In the genomic region with DNA sequence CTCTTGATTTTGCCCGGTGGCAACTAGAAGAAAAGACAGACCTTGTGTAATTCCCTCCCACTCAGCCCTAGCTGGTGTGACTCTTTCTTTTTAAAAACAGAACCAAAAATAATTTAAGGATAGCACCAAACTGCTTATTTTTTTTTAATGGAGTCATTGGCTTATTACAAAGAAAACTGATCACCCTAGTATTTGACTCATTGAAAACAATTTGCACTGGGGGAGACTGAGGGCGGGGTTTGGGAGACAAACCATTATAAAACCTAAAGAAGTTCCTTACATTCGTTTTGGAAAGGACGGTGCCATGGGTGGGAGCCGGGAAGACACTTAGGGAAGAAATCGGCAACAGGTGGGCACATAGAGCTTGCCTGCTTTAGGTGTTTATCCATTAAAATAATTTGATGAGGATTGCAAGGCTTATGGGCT, we compare ENCODE assay signal across 15 cellular contexts. TPM values are rescaled to one million over a fixed set of nuclear protein-coding genes. Genes with fewer than 3 reads are reported as not detected.
DNase-seq lines count a peak whose midpoint lies in the region; ATAC-seq, FAIRE-seq and TF ChIP-seq lines count a peak whose summit lies in the region.
"Had no signal": no experiment of that assay in that cellular context is flagged by ENCODE, and none has a peak within 500 bp of the region (broad histone marks: within the 10 kb centered on the region; RNA-seq: fewer than 3 reads in every experiment).

No MANE protein-coding gene starts in this region.

- H3K27ac Mint-ChIP-seq in activated CD8-positive, alpha-beta T cell treated with anti-CD3 and anti-CD28 coated beads, Interleukin-2, amount 10 ng/mL, durations not matched to agents 7 days and 5 days = no peak overlapping the region
- H3K27ac Mint-ChIP-seq in activated CD8-positive, alpha-beta T cell treated with anti-CD3 and anti-CD28 coated beads for 36 hours = no peak overlapping the region
- H3K27ac Mint-ChIP-seq: activated naive CD4-positive, alpha-beta T cell treated with anti-CD3 and anti-CD28 coated beads for 36 hours had no signal

- intact Hi-C loops in activated CD8-positive, alpha-beta T cell treated with anti-CD3 and anti-CD28 coated beads for 36 hours (cut with micrococcal nuclease) = no loop called here
- intact Hi-C loops in lower lobe of right lung (cut with DNase I) = no loop called here

- FAIRE-seq in HTR-8/SVneo (lab: Jason Lieb, UNC) = no peak

- ATAC-seq in activated CD8-positive, alpha-beta T cell treated with anti-CD3 and anti-CD28 coated beads, Interleukin-2, amount 10 ng/mL, durations not matched to agents 7 days and 5 days = no peak
- no peak for ATAC-seq in activated CD8-positive, alpha-beta T cell treated with anti-CD3 and anti-CD28 coated beads for 36 hours
- no peak for ATAC-seq in lower lobe of right lung
- ATAC-seq: left cardiac atrium had no signal

- no peak overlapping the region for H2AFZ ChIP-seq in neuron (ENCODE audit: low read depth, low read length)

- no peak for TF ChIP-seq CTCF in activated CD8-positive, alpha-beta T cell treated with anti-CD3 and anti-CD28 coated beads for 36 hours (IDR thresholded peaks at IDR 0.05)
- TF ChIP-seq CTCF in coronary artery (IDR thresholded peaks at IDR 0.05) (no peak), lower lobe of right lung (IDR thresholded peaks at IDR 0.05) (no peak)

- CTCF ChIA-PET in activated CD8-positive, alpha-beta T cell treated with anti-CD3 and anti-CD28 coated beads, Interleukin-2, amount 10 ng/mL, durations not matched to agents 7 days and 5 days (lab: Charles Lee) = interaction anchor here (1.6 kb wide), 1 partner anchor 18 kb away, joined by 4 read pairs; no protein-coding TSS in a partner anchor
- CTCF ChIA-PET in activated CD8-positive, alpha-beta T cell treated with anti-CD3 and anti-CD28 coated beads for 36 hours (lab: Charles Lee) = no interaction called here

- H3K4me1 ChIP-seq in HUES6 (ENCODE audit: control insufficient read depth, insufficient read depth, low read length) = peaks cover 81% of the 10 kb centered on the region
- H3K4me1 ChIP-seq in neuron (ENCODE audit: insufficient read depth, low read length) = peaks cover 58% of the 10 kb centered on the region
- peaks cover 48% of the 10 kb centered on the region for H3K4me1 ChIP-seq in lower lobe of right lung

- peaks cover 8% of the 10 kb centered on the region for H3K9me3 Mint-ChIP-seq in activated CD8-positive, alpha-beta T cell treated with anti-CD3 and anti-CD28 coated beads, Interleukin-2, amount 10 ng/mL, durations not matched to agents 7 days and 5 days (ENCODE audit: insufficient read depth)
- H3K9me3 Mint-ChIP-seq in activated CD8-positive, alpha-beta T cell treated with anti-CD3 and anti-CD28 coated beads for 36 hours = peaks cover 2% of the 10 kb centered on the region
- H3K9me3 Mint-ChIP-seq: activated naive CD4-positive, alpha-beta T cell treated with anti-CD3 and anti-CD28 coated beads for 36 hours had no signal

- H3K4me3 ChIP-seq in HUES6 (ENCODE audit: low read depth, low read length) (peak overlapping the region; percentile 59; the same call in 1 of the 2 replicates), coronary artery (peak overlapping the region; percentile 63), neuron (ENCODE audit: low read length) (peak overlapping the region; percentile 57), lower lobe of right lung (no peak overlapping the region)

- H3K27me3 ChIP-seq in HUES6 (ENCODE audit: control insufficient read depth, insufficient read depth, low read length) = peaks cover 100% of the 10 kb centered on the region
- peaks cover 61% of the 10 kb centered on the region for H3K27me3 ChIP-seq in neuron (ENCODE audit: insufficient read depth, low read length)
- H3K27me3 ChIP-seq in lower lobe of right lung (ENCODE audit: low read depth) = peaks cover 98% of the 10 kb centered on the region

- H3K36me3 Mint-ChIP-seq in activated CD8-positive, alpha-beta T cell treated with anti-CD3 and anti-CD28 coated beads, Interleukin-2, amount 10 ng/mL, durations not matched to agents 7 days and 5 days (ENCODE audit: low read depth) = peaks cover 21% of the 10 kb centered on the region
- H3K36me3 Mint-ChIP-seq in activated CD8-positive, alpha-beta T cell treated with anti-CD3 and anti-CD28 coated beads for 36 hours (ENCODE audit: low read depth) = peaks cover 3% of the 10 kb centered on the region

- H3K27ac ChIP-seq in HUES6 (ENCODE audit: low read depth, low read length) = no peak overlapping the region
- H3K27ac ChIP-seq in coronary artery = no peak overlapping the region
- H3K27ac ChIP-seq in lower lobe of right lung = no peak overlapping the region
- H3K27ac ChIP-seq: upper lobe of left lung had no signal

- no peak overlapping the region for H3K9ac ChIP-seq in HUES6 (ENCODE audit: low read length)

- no peak for DNase-seq in activated CD8-positive, alpha-beta T cell treated with anti-CD3 and anti-CD28 coated beads, Interleukin-2, amount 10 ng/mL, durations not matched to agents 7 days and 5 days
- DNase-seq in activated CD8-positive, alpha-beta T cell treated with anti-CD3 and anti-CD28 coated beads for 36 hours = no peak
- no peak for DNase-seq in coronary artery (ENCODE audit: low spot score)
- DNase-seq in HTR-8/SVneo (ENCODE audit: insufficient read length, low spot score) = no peak
- no peak for DNase-seq in NCI-H1694 (lab: John Stamatoyannopoulos, UW)
- DNase-seq in lower lobe of right lung = no peak
- DNase-seq: ACHN; activated CD4-positive, alpha-beta T cell treated with anti-CD3 and anti-CD28 coated beads, Interleukin-2, amount 50 U/mL, for 1 hour; activated naive CD4-positive, alpha-beta T cell treated with anti-CD3 and anti-CD28 coated beads for 36 hours; left cardiac atrium; NCI-H2081 treated with DMSO at 0.1 percent for 48 hours had no signal

- peak overlapping the region; percentile 53 for H3K4me3 Mint-ChIP-seq in activated CD8-positive, alpha-beta T cell treated with anti-CD3 and anti-CD28 coated beads, Interleukin-2, amount 10 ng/mL, durations not matched to agents 7 days and 5 days
- H3K4me3 Mint-ChIP-seq in activated CD8-positive, alpha-beta T cell treated with anti-CD3 and anti-CD28 coated beads for 36 hours = no peak overlapping the region

- peaks cover 91% of the 10 kb centered on the region for H3K27me3 Mint-ChIP-seq in activated CD8-positive, alpha-beta T cell treated with anti-CD3 and anti-CD28 coated beads, Interleukin-2, amount 10 ng/mL, durations not matched to agents 7 days and 5 days (ENCODE audit: low read depth)
- H3K27me3 Mint-ChIP-seq in activated CD8-positive, alpha-beta T cell treated with anti-CD3 and anti-CD28 coated beads for 36 hours = peaks cover 88% of the 10 kb centered on the region

- no peaks in the 10 kb centered on the region for H3K9me3 ChIP-seq in HUES6 (ENCODE audit: control insufficient read depth, insufficient read depth, low read depth, low read length)
- peaks cover 7% of the 10 kb centered on the region for H3K9me3 ChIP-seq in neuron (ENCODE audit: low read length)
- no peaks in the 10 kb centered on the region for H3K9me3 ChIP-seq in lower lobe of right lung
- H3K9me3 ChIP-seq: upper lobe of left lung had no signal

- POLR2A ChIA-PET in activated CD8-positive, alpha-beta T cell treated with anti-CD3 and anti-CD28 coated beads, Interleukin-2, amount 10 ng/mL, durations not matched to agents 7 days and 5 days (lab: Charles Lee) = no interaction called here
- POLR2A ChIA-PET in activated CD8-positive, alpha-beta T cell treated with anti-CD3 and anti-CD28 coated beads for 36 hours (lab: Charles Lee) = no interaction called here

- no peaks in the 10 kb centered on the region for H3K36me3 ChIP-seq in HUES6 (ENCODE audit: control insufficient read depth, insufficient read depth, low read length)
- H3K36me3 ChIP-seq in neuron (ENCODE audit: insufficient read depth, low read length) = peaks cover 16% of the 10 kb centered on the region
- no peaks in the 10 kb centered on the region for H3K36me3 ChIP-seq in lower lobe of right lung
- H3K36me3 ChIP-seq: upper lobe of left lung had no signal

- H3K4me1 Mint-ChIP-seq in activated CD8-positive, alpha-beta T cell treated with anti-CD3 and anti-CD28 coated beads, Interleukin-2, amount 10 ng/mL, durations not matched to agents 7 days and 5 days (ENCODE audit: low read depth) = peaks cover 24% of the 10 kb centered on the region
- peaks cover 14% of the 10 kb centered on the region for H3K4me1 Mint-ChIP-seq in activated CD8-positive, alpha-beta T cell treated with anti-CD3 and anti-CD28 coated beads for 36 hours (ENCODE audit: low read depth)

RNA-seq across cellular contexts. Expression of gene PAX3, which starts 2.5 kb away (rescaled TPM):
- not detected for total RNA-seq in activated CD8-positive, alpha-beta T cell treated with anti-CD3 and anti-CD28 coated beads, Interleukin-2, amount 10 ng/mL, durations not matched to agents 7 days and 5 days
- not detected for total RNA-seq in activated CD8-positive, alpha-beta T cell treated with anti-CD3 and anti-CD28 coated beads for 36 hours
- total RNA-seq in lower lobe of right lung = not detected
- total RNA-seq: activated naive CD4-positive, alpha-beta T cell treated with anti-CD3 and anti-CD28 coated beads for 36 hours; T-helper 1 cell treated with Interleukin-12 subunit alpha and Interleukin-12 subunit beta and Interleukin-4 antibody, amounts not matched to agents 30 ng/mL and 1 ng/mL, for 36 hours had no signal
